8 cellular contexts compared by ENCODE assay signal in the genomic region with DNA sequence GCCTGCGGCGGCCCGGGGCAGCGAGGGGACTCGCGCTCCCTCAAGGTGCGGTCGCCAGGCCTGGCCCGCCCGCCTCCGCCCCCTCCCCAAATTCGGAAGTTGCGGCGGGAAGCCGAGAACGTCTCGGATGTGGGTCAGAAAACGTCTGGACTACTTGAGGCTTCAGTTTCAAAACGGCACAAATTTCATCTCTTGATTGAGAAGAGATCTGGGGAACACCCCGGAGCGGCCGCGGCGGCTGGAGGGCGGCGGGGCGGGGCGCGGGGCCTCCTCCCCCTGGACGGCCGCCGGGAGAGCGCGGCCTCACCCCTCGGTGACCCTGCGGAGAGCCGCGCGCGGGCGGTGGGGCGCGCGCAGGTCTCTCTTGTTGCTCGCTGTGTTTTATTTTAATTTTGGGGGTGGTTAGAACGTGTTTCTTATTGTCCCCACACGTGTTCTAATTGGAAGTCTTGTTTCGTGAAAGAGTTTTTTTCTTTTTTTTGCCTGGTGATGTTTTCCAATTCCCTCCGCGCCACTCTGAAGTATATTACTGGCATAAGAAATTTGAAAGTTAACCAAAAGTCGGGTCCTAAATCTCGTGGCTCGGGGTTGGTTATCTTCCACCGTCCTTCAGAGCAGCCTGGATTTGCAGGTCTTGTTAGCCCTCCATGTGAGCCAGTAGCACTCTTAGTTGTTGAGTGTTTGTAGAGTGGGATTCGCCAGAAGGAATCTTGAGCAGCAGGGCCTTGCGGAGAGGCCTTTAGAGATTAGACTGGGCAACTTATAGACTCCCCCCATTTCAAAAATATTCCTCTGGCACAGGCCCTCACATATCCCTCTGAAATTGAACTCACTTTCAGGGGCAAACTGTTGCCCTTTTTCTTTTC. TPM values are rescaled to one million over a fixed set of nuclear protein-coding genes. Genes with fewer than 3 reads are reported as not detected.
DNase-seq lines count a peak whose midpoint lies in the region; ATAC-seq and TF ChIP-seq lines count a peak whose summit lies in the region.

No MANE protein-coding gene starts in this region.

- 9% methylated on average over 36 of the region's 56 CpGs for WGBS in SK-N-SH (ENCODE audit: low lambda C conversion rate)
- 3 to 11% methylated on average over 27 to 35 of the region's 56 CpGs for WGBS in esophagus squamous epithelium, 2 donors

- TF ChIP-seq CTCF in SK-N-SH (IDR thresholded peaks at IDR 0.05) (no peak), esophagus squamous epithelium (IDR thresholded peaks at IDR 0.05) (no peak)

- CTCF ChIA-PET in activated CD8-positive, alpha-beta memory T cell treated with anti-CD3 and anti-CD28 coated beads, Interleukin-2, amount 10 ng/mL, durations not matched to agents 7 days and 5 days (lab: Charles Lee) = no interaction called here
- CTCF ChIA-PET in SK-N-SH (lab: Yijun Ruan, JAX) = interaction anchor here (1.0 kb wide), 1 partner anchor 88 kb away, joined by 3 read pairs; no protein-coding TSS in a partner anchor

- peak overlapping the region; percentile 58 for H2AFZ ChIP-seq in SK-N-SH (ENCODE audit: low read depth)
- no peak overlapping the region for H2AFZ ChIP-seq in Karpas-422 (ENCODE audit: low read length)

- no peak overlapping the region for H3K27ac Mint-ChIP-seq in activated CD8-positive, alpha-beta memory T cell treated with anti-CD3 and anti-CD28 coated beads, Interleukin-2, amount 10 ng/mL, durations not matched to agents 7 days and 5 days

- POLR2A ChIA-PET in SK-N-SH (lab: Yijun Ruan, JAX) = no interaction called here

- DNase-seq in activated CD8-positive, alpha-beta memory T cell treated with anti-CD3 and anti-CD28 coated beads, Interleukin-2, amount 10 ng/mL, durations not matched to agents 7 days and 5 days = no peak
- DNase-seq in activated CD8-positive, alpha-beta memory T cell treated with anti-CD3 and anti-CD28 coated beads, Interleukin-2, amount 50 U/mL, for 4 hours = no peak
- peak; percentile 77 for DNase-seq in SK-N-SH
- no peak for DNase-seq in esophagus squamous epithelium (lab: John Stamatoyannopoulos, UW)
- DNase-seq in sciatic nerve (ENCODE audit: low spot score) = peak; percentile 66
- no peak for DNase-seq in LoVo (ENCODE audit: low spot score)
- no peak for DNase-seq in Karpas-422
- no peak for DNase-seq in HuH-7 (ENCODE audit: low spot score)

- H3K27ac ChIP-seq in SK-N-SH (ENCODE audit: low read depth in 2 of 2, low read length in 1 of 2) = peak overlapping the region in 1 of 2 experiments; percentile 82; a peak in 2 of 4 replicates
- peak overlapping the region in 2 of 4 donors; percentile 80 to 85 for H3K27ac ChIP-seq in esophagus squamous epithelium
- H3K27ac ChIP-seq in Karpas-422 (ENCODE audit: low read length) = no peak overlapping the region

- H4K20me1 ChIP-seq in SK-N-SH (ENCODE audit: insufficient read depth) (peaks cover 27% of the 10 kb centered on the region), Karpas-422 (ENCODE audit: insufficient read depth, low read depth, low read length) (no peaks in the 10 kb centered on the region)

- H3K36me3 Mint-ChIP-seq in activated CD8-positive, alpha-beta memory T cell treated with anti-CD3 and anti-CD28 coated beads, Interleukin-2, amount 10 ng/mL, durations not matched to agents 7 days and 5 days = no peaks in the 10 kb centered on the region

- H3K9me3 ChIP-seq in SK-N-SH (no peaks in the 10 kb centered on the region), esophagus squamous epithelium (no peaks in the 10 kb centered on the region), Karpas-422 (ENCODE audit: low read length) (no peaks in the 10 kb centered on the region)

- peak overlapping the region; percentile 22; the same call in 1 of the 2 replicates for H3K9ac ChIP-seq in SK-N-SH
- no peak overlapping the region for H3K9ac ChIP-seq in Karpas-422 (ENCODE audit: low read length)

- peaks cover 55% of the 10 kb centered on the region for H3K27me3 Mint-ChIP-seq in activated CD8-positive, alpha-beta memory T cell treated with anti-CD3 and anti-CD28 coated beads, Interleukin-2, amount 10 ng/mL, durations not matched to agents 7 days and 5 days

- H3K79me2 ChIP-seq in SK-N-SH (ENCODE audit: insufficient read depth) (peaks cover 38% of the 10 kb centered on the region; the same call in 1 of the 2 replicates), Karpas-422 (ENCODE audit: low read length) (no peaks in the 10 kb centered on the region)

- H3K27me3 ChIP-seq in SK-N-SH (ENCODE audit: insufficient read depth) (no peaks in the 10 kb centered on the region), esophagus squamous epithelium (peaks cover 0 to 85% (median 7%) of the 10 kb centered on the region in 4 donors), Karpas-422 (ENCODE audit: low read length) (no peaks in the 10 kb centered on the region)

- H3K4me3 Mint-ChIP-seq in activated CD8-positive, alpha-beta memory T cell treated with anti-CD3 and anti-CD28 coated beads, Interleukin-2, amount 10 ng/mL, durations not matched to agents 7 days and 5 days = peak overlapping the region; percentile 57

- H3K4me3 ChIP-seq in SK-N-SH (ENCODE audit: low read depth in 2 of 2, low read length in 1 of 2) = peak overlapping the region; percentile 70 to 78
- H3K4me3 ChIP-seq in esophagus squamous epithelium = peak overlapping the region; percentile 29 to 76 (median 46)
- H3K4me3 ChIP-seq in Karpas-422 (ENCODE audit: low read length) = no peak overlapping the region

- no peak for TF ChIP-seq POLR2A in esophagus squamous epithelium (IDR thresholded peaks at IDR 0.05)

- H3K36me3 ChIP-seq in SK-N-SH (replicated peaks in 1 of 2; ENCODE audit: control insufficient read depth in 1 of 2, insufficient read depth in 2 of 2, low read length in 1 of 2) (no peaks in the 10 kb centered on the region), esophagus squamous epithelium (no peaks in the 10 kb centered on the region), Karpas-422 (ENCODE audit: insufficient read depth, low read length) (no peaks in the 10 kb centered on the region)

- intact Hi-C loops in esophagus squamous epithelium (cut with DNase I) = no loop called here
- intact Hi-C loops in sciatic nerve (cut with DNase I) = no loop called here

- TF ChIP-seq EP300 in SK-N-SH (IDR thresholded peaks at IDR 0.05; ENCODE audit: borderline replicate concordance in 1 of 2, low read depth in 1 of 2, low read length in 1 of 2) = no peak

- no peak for ATAC-seq in activated CD8-positive, alpha-beta memory T cell treated with anti-CD3 and anti-CD28 coated beads, Interleukin-2, amount 10 ng/mL, durations not matched to agents 7 days and 5 days
- no peak for ATAC-seq in sciatic nerve

- peaks cover 13 to 34% of the 10 kb centered on the region in 2 experiments for H3K4me1 ChIP-seq in SK-N-SH (ENCODE audit: control insufficient read depth in 1 of 2, insufficient read depth in 2 of 2, low read depth in 1 of 2, low read length in 1 of 2)
- H3K4me1 ChIP-seq in esophagus squamous epithelium = peaks cover 0 to 45% (median 21%) of the 10 kb centered on the region in 3 donors
- H3K4me1 ChIP-seq in Karpas-422 (ENCODE audit: low read length) = peaks cover 11% of the 10 kb centered on the region

- no peaks in the 10 kb centered on the region for H3K9me2 ChIP-seq in SK-N-SH
- no peaks in the 10 kb centered on the region for H3K9me2 ChIP-seq in Karpas-422 (replicated peaks; ENCODE audit: insufficient read depth, low read length)

- H3K4me2 ChIP-seq in SK-N-SH = peak overlapping the region; percentile 91
- H3K4me2 ChIP-seq in Karpas-422 (ENCODE audit: low read depth, low read length, poor library complexity, severe bottlenecking) = no peak overlapping the region

- no peak for TF ChIP-seq RAD21 in SK-N-SH (IDR thresholded peaks at IDR 0.05; ENCODE audit: low read length)

- peaks cover 13% of the 10 kb centered on the region for H3K4me1 Mint-ChIP-seq in activated CD8-positive, alpha-beta memory T cell treated with anti-CD3 and anti-CD28 coated beads, Interleukin-2, amount 10 ng/mL, durations not matched to agents 7 days and 5 days

- H3K9me3 Mint-ChIP-seq in activated CD8-positive, alpha-beta memory T cell treated with anti-CD3 and anti-CD28 coated beads, Interleukin-2, amount 10 ng/mL, durations not matched to agents 7 days and 5 days (ENCODE audit: low read depth) = no peaks in the 10 kb centered on the region

- H3F3A ChIP-seq in SK-N-SH (replicated peaks; ENCODE audit: insufficient read depth) = peaks cover 6% of the 10 kb centered on the region

TF ChIP-seq in SK-N-SH, 30 proteins besides CTCF, POLR2A, EP300 and RAD21 (continues in another document):
- TF ChIP-seq REST (IDR thresholded peaks at IDR 0.05; ENCODE audit: low read depth, low read length) = peak; percentile 13; the same call in 1 of the 2 replicates
- no peak for TF ChIP-seq FOXJ3 (CRISPR knock-in tag; IDR thresholded peaks at IDR 0.05)

RNA-seq across cellular contexts. Expression of gene PCBP3, which starts 0.7 kb away (rescaled TPM):
- total RNA-seq in activated CD8-positive, alpha-beta memory T cell treated with anti-CD3 and anti-CD28 coated beads, Interleukin-2, amount 10 ng/mL, durations not matched to agents 7 days and 5 days = 1 to 10 TPM; 1.3 to 2.2 TPM
- 4.2 and 9.5 TPM in 2 replicates for polyA plus RNA-seq in SK-N-SH (2012; rRNA removed)
- polyA plus RNA-seq in SK-N-SH (2012; cell fraction: cytosol; rRNA removed) = 5.8 and 7.4 TPM in 2 replicates
- polyA plus RNA-seq in SK-N-SH (2012; cell fraction: nucleus; rRNA removed) = 16.9 and 21.5 TPM in 2 replicates
- total RNA-seq in esophagus squamous epithelium = 1 to 10 TPM in 2 of 4 donors, under 1 TPM in 1, not detected in 1; 0.47 to 5.3 (median 1.0) TPM
- total RNA-seq in sciatic nerve = 14.1 TPM
- total RNA-seq in Karpas-422 (2014; rRNA removed; shearing (Covaris generic); ENCODE audit: low replicate concordance) = not detected in 2 replicates

Comparison
In these comparisons a context has a peak if more than half of its experiments do, and no peak if none do; other contexts are left out.
1. DNase-seq: peak in SK-N-SH (single experiment) and sciatic nerve (single experiment); none in activated CD8-positive, alpha-beta memory T cell treated with anti-CD3 and anti-CD28 coated beads, Interleukin-2, amount 10 ng/mL, durations not matched to agents 7 days and 5 days (single experiment), activated CD8-positive, alpha-beta memory T cell treated with anti-CD3 and anti-CD28 coated beads, Interleukin-2, amount 50 U/mL, for 4 hours (single experiment), esophagus squamous epithelium (single experiment), LoVo (single experiment), Karpas-422 (single experiment) and HuH-7 (single experiment).